Comparison of ENCODE assay signal across 7 cellular contexts in genomic region chr1:54413295-54413694, GRCh38. TPM values are rescaled to one million over a fixed set of nuclear protein-coding genes. Genes with fewer than 3 reads are reported as not detected.
DNase-seq lines count a peak whose midpoint lies in the region; ATAC-seq and TF ChIP-seq lines count a peak whose summit lies in the region.

No MANE protein-coding gene starts in this region.

- no peaks in the 10 kb centered on the region for H3K9me3 Mint-ChIP-seq in activated CD8-positive, alpha-beta T cell treated with anti-CD3 and anti-CD28 coated beads, Interleukin-2, amount 10 ng/mL, durations not matched to agents 7 days and 5 days (ENCODE audit: insufficient read depth)
- peaks cover 11% of the 10 kb centered on the region for H3K9me3 Mint-ChIP-seq in glutamatergic neuron (ENCODE audit: unreplicated experiment)

- peak; percentile 80 for DNase-seq in Jurkat, Clone E6-1 (ENCODE audit: low read depth, low spot score)
- peak; percentile 71 for DNase-seq in activated CD8-positive, alpha-beta T cell treated with anti-CD3 and anti-CD28 coated beads, Interleukin-2, amount 10 ng/mL, durations not matched to agents 7 days and 5 days
- DNase-seq in glutamatergic neuron = no peak
- peak; percentile 31 for DNase-seq in skeletal muscle cell (ENCODE audit: low read depth)
- no peak for DNase-seq in GM13977 (ENCODE audit: low spot score)

- H3K27ac Mint-ChIP-seq in activated CD8-positive, alpha-beta T cell treated with anti-CD3 and anti-CD28 coated beads, Interleukin-2, amount 10 ng/mL, durations not matched to agents 7 days and 5 days = peak overlapping the region; percentile 84
- peak overlapping the region; percentile 28 for H3K27ac Mint-ChIP-seq in glutamatergic neuron (ENCODE audit: unreplicated experiment)

- peaks cover 11% of the 10 kb centered on the region for H3K27me3 Mint-ChIP-seq in activated CD8-positive, alpha-beta T cell treated with anti-CD3 and anti-CD28 coated beads, Interleukin-2, amount 10 ng/mL, durations not matched to agents 7 days and 5 days (ENCODE audit: low read depth)
- H3K27me3 Mint-ChIP-seq in glutamatergic neuron (ENCODE audit: unreplicated experiment) = peaks cover 26% of the 10 kb centered on the region

- CTCF ChIA-PET in activated CD8-positive, alpha-beta T cell treated with anti-CD3 and anti-CD28 coated beads, Interleukin-2, amount 10 ng/mL, durations not matched to agents 7 days and 5 days (lab: Charles Lee) = interaction anchor here (0.7 kb wide), 1 partner anchor 64 kb away, joined by 3 read pairs; no protein-coding TSS in a partner anchor

- TF ChIP-seq CTCF in glutamatergic neuron (IDR thresholded peaks at IDR 0.05; ENCODE audit: partially characterized antibody, unreplicated experiment) (no peak), GM13977 (IDR thresholded peaks at IDR 0.05; ENCODE audit: extremely low read depth, insufficient read depth, missing control alignments) (no peak)

- H3K36me3 Mint-ChIP-seq in activated CD8-positive, alpha-beta T cell treated with anti-CD3 and anti-CD28 coated beads, Interleukin-2, amount 10 ng/mL, durations not matched to agents 7 days and 5 days (ENCODE audit: low read depth) = peaks cover 3% of the 10 kb centered on the region
- H3K36me3 Mint-ChIP-seq in glutamatergic neuron (ENCODE audit: unreplicated experiment) = no peaks in the 10 kb centered on the region

- in situ Hi-C loops in GM13977 (cut with MboI; ENCODE audit: low pct_unique_long_range_greater_than_20kb, low sequenced_read_pairs, unreplicated experiment) = loop anchor here (10.0 kb wide), 1 partner anchor 62 kb away; no protein-coding TSS in a partner anchor

- H3K4me3 ChIP-seq in Jurkat, Clone E6-1 (ENCODE audit: low read length) = peak overlapping the region; percentile 53
- no peak overlapping the region for H3K4me3 ChIP-seq in skeletal muscle cell (ENCODE audit: low read depth, low read length)

- peak; percentile 63 for ATAC-seq in activated CD8-positive, alpha-beta T cell treated with anti-CD3 and anti-CD28 coated beads, Interleukin-2, amount 10 ng/mL, durations not matched to agents 7 days and 5 days
- ATAC-seq in GM18517 (IDR thresholded peaks at IDR 0.05; ENCODE audit: unreplicated experiment) (no peak), HG03280 (IDR thresholded peaks at IDR 0.05; ENCODE audit: unreplicated experiment) (no peak)

- peak overlapping the region; percentile 71 for H3K4me3 Mint-ChIP-seq in activated CD8-positive, alpha-beta T cell treated with anti-CD3 and anti-CD28 coated beads, Interleukin-2, amount 10 ng/mL, durations not matched to agents 7 days and 5 days
- no peak overlapping the region for H3K4me3 Mint-ChIP-seq in glutamatergic neuron (ENCODE audit: unreplicated experiment)

- H3K4me1 Mint-ChIP-seq in activated CD8-positive, alpha-beta T cell treated with anti-CD3 and anti-CD28 coated beads, Interleukin-2, amount 10 ng/mL, durations not matched to agents 7 days and 5 days (ENCODE audit: low read depth) = peaks cover 56% of the 10 kb centered on the region
- peaks cover 52% of the 10 kb centered on the region for H3K4me1 Mint-ChIP-seq in glutamatergic neuron (ENCODE audit: low read depth, unreplicated experiment)

- POLR2A ChIA-PET in activated CD8-positive, alpha-beta T cell treated with anti-CD3 and anti-CD28 coated beads, Interleukin-2, amount 10 ng/mL, durations not matched to agents 7 days and 5 days (lab: Charles Lee) = interaction anchor here (0.6 kb wide), 1 partner anchor 178 kb away, joined by 4 read pairs; no protein-coding TSS in a partner anchor

RNA-seq across cellular contexts. Expression of gene SSBP3, which starts 7.1 kb away (rescaled TPM):
- polyA plus RNA-seq in Jurkat, Clone E6-1 (2012; ENCODE audit: insufficient read depth, insufficient read length) = 118 TPM
- total RNA-seq in activated CD8-positive, alpha-beta T cell treated with anti-CD3 and anti-CD28 coated beads, Interleukin-2, amount 10 ng/mL, durations not matched to agents 7 days and 5 days = 100 to 1,000 TPM; 109 to 111 TPM
- 608 TPM for total RNA-seq in glutamatergic neuron (ENCODE audit: unreplicated experiment)

Comparison
In these comparisons a context has a peak if more than half of its experiments do, and no peak if none do; other contexts are left out.
1. DNase-seq: peak in Jurkat, Clone E6-1 (single experiment), activated CD8-positive, alpha-beta T cell treated with anti-CD3 and anti-CD28 coated beads, Interleukin-2, amount 10 ng/mL, durations not matched to agents 7 days and 5 days (single experiment) and skeletal muscle cell (single experiment); none in glutamatergic neuron (single experiment) and GM13977 (single experiment).